Comparison of ENCODE assay signal across 10 cellular contexts in the genomic region with DNA sequence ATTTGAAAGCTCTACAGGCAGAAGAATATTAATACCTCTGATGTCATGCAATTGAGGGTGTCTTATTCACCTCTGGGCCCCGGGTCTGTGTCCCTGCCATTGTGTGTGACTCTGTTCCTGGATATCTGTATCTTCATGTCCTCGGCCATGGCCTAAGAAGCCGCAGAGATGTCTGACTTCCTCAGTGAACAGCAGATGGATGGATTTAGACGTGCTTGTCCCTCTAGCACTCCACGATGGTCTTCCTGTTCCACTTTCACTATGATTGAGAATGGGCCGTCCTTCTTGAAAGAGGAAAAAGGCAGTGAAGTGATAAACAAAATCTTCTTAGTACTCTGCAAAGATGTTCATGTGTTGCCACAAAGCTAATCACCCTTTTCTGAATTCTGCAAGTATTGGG.
DNase-seq lines count a peak whose midpoint lies in the region; ATAC-seq and TF ChIP-seq lines count a peak whose summit lies in the region.
"Had no signal": no experiment of that assay in that cellular context is flagged by ENCODE, and none has a peak within 500 bp of the region (broad histone marks: within the 10 kb centered on the region; RNA-seq: fewer than 3 reads in every experiment).

No MANE protein-coding gene starts in this region.

- intact Hi-C loops in mucosa of descending colon (cut with DNase I, micrococcal nuclease), result no loop called here

- H3K4me3 ChIP-seq in Peyer's patch, result no peak overlapping the region
- H3K4me3 ChIP-seq in mucosa of descending colon, result no peak overlapping the region
- H3K4me3 ChIP-seq: cardiac muscle cell, K562 had no signal

- no peak for TF ChIP-seq CTCF in Peyer's patch (IDR thresholded peaks at IDR 0.05)
- no peak for TF ChIP-seq CTCF in mucosa of descending colon (IDR thresholded peaks at IDR 0.05)

- POLR2A ChIA-PET in HEK293T (lab: Yijun Ruan, JAX), result no interaction called here

- TF ChIP-seq POLR2A in Peyer's patch (IDR thresholded peaks at IDR 0.05), result no peak

- H3K27me3 ChIP-seq in Peyer's patch, result no peaks in the 10 kb centered on the region
- H3K27me3 ChIP-seq: cardiac muscle cell had no signal

- H3K36me3 ChIP-seq in Peyer's patch, result no peaks in the 10 kb centered on the region
- no peaks in the 10 kb centered on the region for H3K36me3 ChIP-seq in mucosa of descending colon (ENCODE audit: low read depth)
- H3K36me3 ChIP-seq: cardiac muscle cell had no signal

- peak in 2 of 3 donors; percentile 73 to 79 for DNase-seq in Peyer's patch
- DNase-seq in mucosa of descending colon, result peak in 1 of 3 donors; percentile 32
- DNase-seq in SK-N-DZ (ENCODE audit: low spot score), result no peak
- DNase-seq in DMS53 treated with DMSO at 0.1 percent for 48 hours (lab: John Stamatoyannopoulos, UW; ENCODE audit: unreplicated experiment), result no peak
- DNase-seq in HEK293T (ENCODE audit: extremely low spot score), result no peak
- DNase-seq in T-helper 9 cell, result no peak

- H3K9me3 ChIP-seq in Peyer's patch, result no peaks in the 10 kb centered on the region
- H3K9me3 ChIP-seq in mucosa of descending colon, result no peaks in the 10 kb centered on the region

- peaks cover 0 to 25% (median 10%) of the 10 kb centered on the region in 4 donors for H3K4me1 ChIP-seq in Peyer's patch
- peaks cover 5% of the 10 kb centered on the region for H3K4me1 ChIP-seq in mucosa of descending colon (ENCODE audit: low read depth)

- H3K27ac ChIP-seq in Peyer's patch, result peak overlapping the region; percentile 48 to 72 (median 54)
- H3K27ac ChIP-seq: cardiac muscle cell had no signal

- ATAC-seq in GM18873 (IDR thresholded peaks at IDR 0.05; ENCODE audit: low FRiP score, unreplicated experiment) (peak; percentile 65), HG02642 (IDR thresholded peaks at IDR 0.05; ENCODE audit: poor library complexity, unreplicated experiment) (peak; percentile 61), mucosa of descending colon (peak; percentile 68)
- ATAC-seq: K562 had no signal

- CTCF ChIA-PET in HEK293T (lab: Yijun Ruan, JAX), result interaction anchor here (0.9 kb wide), 1 partner anchor 23 kb away, joined by 3 read pairs; no protein-coding TSS in a partner anchor

TF ChIP-seq in HEK293T, 16 proteins besides CTCF, POLR2A, EP300 and RAD21:
- TF ChIP-seq NFRKB (IDR thresholded peaks at IDR 0.05), result no peak
- no peak for TF ChIP-seq SP1 (IDR thresholded peaks at IDR 0.05)
- no peak for TF ChIP-seq ELF4 (IDR thresholded peaks at IDR 0.05)
- TF ChIP-seq FOXK2 (IDR thresholded peaks at IDR 0.05), result no peak
- no peak for TF ChIP-seq HDGF (IDR thresholded peaks at IDR 0.05; ENCODE audit: borderline replicate concordance)
- no peak for TF ChIP-seq LEF1 (IDR thresholded peaks at IDR 0.05; ENCODE audit: borderline replicate concordance)
- TF ChIP-seq ZNF384 (IDR thresholded peaks at IDR 0.05), result no peak
- no peak for TF ChIP-seq CTBP1 (IDR thresholded peaks at IDR 0.05; ENCODE audit: borderline replicate concordance)
- TF ChIP-seq SUZ12 (IDR thresholded peaks at IDR 0.05), result no peak
- no peak for TF ChIP-seq BHLHE40 (IDR thresholded peaks at IDR 0.05; ENCODE audit: borderline replicate concordance)
- TF ChIP-seq, protein P1, sequence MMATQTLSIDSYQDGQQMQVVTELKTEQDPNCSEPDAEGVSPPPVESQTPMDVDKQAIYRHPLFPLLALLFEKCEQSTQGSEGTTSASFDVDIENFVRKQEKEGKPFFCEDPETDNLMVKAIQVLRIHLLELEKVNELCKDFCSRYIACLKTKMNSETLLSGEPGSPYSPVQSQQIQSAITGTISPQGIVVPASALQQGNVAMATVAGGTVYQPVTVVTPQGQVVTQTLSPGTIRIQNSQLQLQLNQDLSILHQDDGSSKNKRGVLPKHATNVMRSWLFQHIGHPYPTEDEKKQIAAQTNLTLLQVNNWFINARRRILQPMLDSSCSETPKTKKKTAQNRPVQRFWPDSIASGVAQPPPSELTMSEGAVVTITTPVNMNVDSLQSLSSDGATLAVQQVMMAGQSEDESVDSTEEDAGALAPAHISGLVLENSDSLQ (IDR thresholded peaks at IDR 0.05), result no peak
- no peak for TF ChIP-seq ARNT (IDR thresholded peaks at IDR 0.05)
- TF ChIP-seq FOXA1 (IDR thresholded peaks at IDR 0.05), result no peak
TF ChIP-seq in HEK293T: peak in this region for 0.

Comparison
In these comparisons a context has a peak if more than half of its experiments do, and no peak if none do; other contexts are left out.
1. DNase-seq: peak in Peyer's patch (2 of 3); none in SK-N-DZ (single experiment), DMS53 treated with DMSO at 0.1 percent for 48 hours (single experiment), HEK293T (single experiment) and T-helper 9 cell (single experiment).
2. Peak in every context shown above with its lines, with median percentiles within 50 percentile points of each other: ATAC-seq.